ENCODE assay signal across 1 cellular context in genomic region chr13:20305587-20305986, GRCh38.
TF ChIP-seq lines count a peak whose summit lies in the region.

No MANE protein-coding gene starts in this region.

TF ChIP-seq in HCT116, 20 proteins besides CTCF, POLR2A, EP300 and RAD21 (continued from another document):
- TF ChIP-seq REST (IDR thresholded peaks at IDR 0.05; ENCODE audit: low read depth) (no peak), FOSL1 (IDR thresholded peaks at IDR 0.05; ENCODE audit: low read depth) (no peak), POLR2AphosphoS5 (IDR thresholded peaks at IDR 0.05; ENCODE audit: low read depth, low read length) (no peak), EGR1 (IDR thresholded peaks at IDR 0.05; ENCODE audit: low read depth) (no peak)
